In the genomic region with DNA sequence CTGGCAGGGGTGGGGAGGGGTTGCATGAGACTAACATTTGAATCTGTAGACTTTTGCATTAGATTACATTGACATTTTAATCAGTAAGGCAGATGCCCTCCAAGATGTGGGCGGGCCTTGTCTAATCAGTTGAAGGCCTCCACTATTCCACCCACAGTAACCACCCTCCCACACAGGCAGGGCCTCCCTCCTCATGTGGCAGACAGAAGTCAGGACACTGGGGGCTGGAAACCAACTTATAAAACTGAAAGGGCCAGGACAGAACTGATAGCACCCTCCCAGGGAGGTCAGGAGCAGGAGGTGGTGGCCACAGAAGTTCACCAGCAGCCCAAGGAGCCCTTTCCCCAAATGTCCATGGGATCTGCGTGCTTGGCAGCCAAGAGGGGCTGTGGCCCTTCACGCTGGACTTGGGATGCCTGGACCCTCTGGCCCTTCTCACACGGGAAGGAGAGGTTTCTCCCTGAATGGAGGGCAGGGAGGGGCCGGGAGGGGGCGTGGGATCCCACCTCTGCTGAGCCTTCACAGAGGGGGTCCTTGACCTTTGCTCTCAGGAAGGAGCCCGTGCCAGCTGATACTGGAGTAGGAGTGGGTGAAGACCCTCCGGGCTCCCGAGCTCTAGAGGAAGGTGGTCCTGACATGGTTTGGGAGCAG, we compare ENCODE assay signal across 1 cellular context.
TF ChIP-seq lines count a peak whose summit lies in the region.

No MANE protein-coding gene starts in this region.

TF ChIP-seq in endothelial cell of umbilical vein, 7 proteins besides CTCF, POLR2A, EP300 and RAD21:
- TF ChIP-seq EZH2 (IDR thresholded peaks at IDR 0.05; ENCODE audit: borderline replicate concordance, low read depth, low read length, severe bottlenecking) (no peak), FOS (IDR thresholded peaks at IDR 0.05; ENCODE audit: borderline replicate concordance, insufficient read depth, low read length) (no peak), GATA2 (IDR thresholded peaks at IDR 0.05; ENCODE audit: insufficient read depth, insufficient read length, low read depth, low read length) (no peak), POLR2AphosphoS5 (IDR thresholded peaks at IDR 0.05; ENCODE audit: insufficient read depth, low read depth, low read length) (no peak), JUN (IDR thresholded peaks at IDR 0.05; ENCODE audit: borderline replicate concordance, insufficient read depth, insufficient read length, low read depth) (no peak), MYC (IDR thresholded peaks at IDR 0.05; ENCODE audit: low read depth, low read length) (no peak)
- TF ChIP-seq, protein P1, sequence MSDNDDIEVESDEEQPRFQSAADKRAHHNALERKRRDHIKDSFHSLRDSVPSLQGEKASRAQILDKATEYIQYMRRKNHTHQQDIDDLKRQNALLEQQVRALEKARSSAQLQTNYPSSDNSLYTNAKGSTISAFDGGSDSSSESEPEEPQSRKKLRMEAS (IDR thresholded peaks at IDR 0.05; ENCODE audit: insufficient read depth, insufficient read length): no peak
